ENCODE assay signal across 1 cellular context in the genomic region with DNA sequence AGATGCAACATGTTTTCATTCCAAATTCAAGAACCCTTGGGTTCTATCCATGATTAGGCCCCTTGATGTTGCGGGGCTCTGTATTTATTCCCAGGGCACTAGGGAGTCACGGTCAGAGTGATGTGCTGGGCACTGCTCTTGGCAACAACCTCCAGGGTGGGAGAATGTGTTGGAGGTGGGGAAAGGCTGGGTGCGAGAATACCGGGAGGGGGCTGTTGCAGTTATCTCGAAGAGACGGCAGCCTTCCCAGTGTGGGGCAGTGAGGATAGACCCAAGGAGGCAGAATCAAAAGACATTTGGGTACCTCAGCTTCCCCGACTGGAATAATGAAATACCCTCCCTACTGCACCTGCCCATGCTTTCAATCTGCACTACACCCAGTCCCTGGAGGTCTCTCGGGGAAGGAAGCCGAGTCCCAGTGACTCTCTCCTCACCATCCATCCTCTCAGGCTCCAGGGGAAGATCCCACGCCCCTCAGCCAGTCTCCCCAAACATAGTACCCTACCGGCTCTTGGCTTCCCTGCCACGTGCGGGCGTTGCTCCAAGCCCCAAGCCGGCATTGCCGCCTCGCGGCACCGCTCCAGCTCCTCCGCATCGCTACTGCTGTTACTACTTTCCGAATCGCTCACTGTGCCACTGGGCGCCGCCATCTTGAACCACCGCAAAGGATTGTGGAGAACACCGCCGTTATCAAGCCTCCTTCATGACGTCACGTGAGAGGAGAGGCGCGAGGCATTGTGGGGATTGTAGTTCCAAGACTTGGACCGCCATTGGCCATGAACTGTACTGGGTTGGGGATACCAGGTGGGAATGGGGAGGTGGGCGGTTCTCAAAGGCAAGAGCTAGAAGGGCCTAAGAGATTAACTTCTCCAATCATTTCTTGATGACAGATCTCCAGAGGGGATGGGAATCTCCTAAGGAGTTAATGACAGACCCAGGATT.
A peak's percentile ranks its signal among the peaks of the same experiment; 100 is the strongest.
TF ChIP-seq lines count a peak whose summit lies in the region.

A gene with protein sequence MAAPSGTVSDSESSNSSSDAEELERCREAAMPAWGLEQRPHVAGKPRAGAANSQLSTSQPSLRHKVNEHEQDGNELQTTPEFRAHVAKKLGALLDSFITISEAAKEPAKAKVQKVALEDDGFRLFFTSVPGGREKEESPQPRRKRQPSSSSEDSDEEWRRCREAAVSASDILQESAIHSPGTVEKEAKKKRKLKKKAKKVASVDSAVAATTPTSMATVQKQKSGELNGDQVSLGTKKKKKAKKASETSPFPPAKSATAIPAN (minus strand): TSS at position 663 of the 942 bp plus-strand sequence. CDS start 13 bp downstream, at position 650.

TF ChIP-seq in WTC11, 78 proteins besides CTCF, POLR2A, EP300 and RAD21 (continued from another document and continues in another):
- TF ChIP-seq, protein P1, sequence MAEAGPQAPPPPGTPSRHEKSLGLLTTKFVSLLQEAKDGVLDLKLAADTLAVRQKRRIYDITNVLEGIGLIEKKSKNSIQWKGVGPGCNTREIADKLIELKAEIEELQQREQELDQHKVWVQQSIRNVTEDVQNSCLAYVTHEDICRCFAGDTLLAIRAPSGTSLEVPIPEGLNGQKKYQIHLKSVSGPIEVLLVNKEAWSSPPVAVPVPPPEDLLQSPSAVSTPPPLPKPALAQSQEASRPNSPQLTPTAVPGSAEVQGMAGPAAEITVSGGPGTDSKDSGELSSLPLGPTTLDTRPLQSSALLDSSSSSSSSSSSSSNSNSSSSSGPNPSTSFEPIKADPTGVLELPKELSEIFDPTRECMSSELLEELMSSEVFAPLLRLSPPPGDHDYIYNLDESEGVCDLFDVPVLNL (CRISPR knock-in tag; IDR thresholded peaks at IDR 0.05; ENCODE audit: borderline replicate concordance, low read depth) = no peak
- TF ChIP-seq, protein P2, sequence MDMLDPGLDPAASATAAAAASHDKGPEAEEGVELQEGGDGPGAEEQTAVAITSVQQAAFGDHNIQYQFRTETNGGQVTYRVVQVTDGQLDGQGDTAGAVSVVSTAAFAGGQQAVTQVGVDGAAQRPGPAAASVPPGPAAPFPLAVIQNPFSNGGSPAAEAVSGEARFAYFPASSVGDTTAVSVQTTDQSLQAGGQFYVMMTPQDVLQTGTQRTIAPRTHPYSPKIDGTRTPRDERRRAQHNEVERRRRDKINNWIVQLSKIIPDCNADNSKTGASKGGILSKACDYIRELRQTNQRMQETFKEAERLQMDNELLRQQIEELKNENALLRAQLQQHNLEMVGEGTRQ (CRISPR knock-in tag; IDR thresholded peaks at IDR 0.05) = peak; percentile 94
- TF ChIP-seq OVOL2 (CRISPR knock-in tag; IDR thresholded peaks at IDR 0.05; ENCODE audit: borderline replicate concordance) = no peak
- TF ChIP-seq, protein P3, sequence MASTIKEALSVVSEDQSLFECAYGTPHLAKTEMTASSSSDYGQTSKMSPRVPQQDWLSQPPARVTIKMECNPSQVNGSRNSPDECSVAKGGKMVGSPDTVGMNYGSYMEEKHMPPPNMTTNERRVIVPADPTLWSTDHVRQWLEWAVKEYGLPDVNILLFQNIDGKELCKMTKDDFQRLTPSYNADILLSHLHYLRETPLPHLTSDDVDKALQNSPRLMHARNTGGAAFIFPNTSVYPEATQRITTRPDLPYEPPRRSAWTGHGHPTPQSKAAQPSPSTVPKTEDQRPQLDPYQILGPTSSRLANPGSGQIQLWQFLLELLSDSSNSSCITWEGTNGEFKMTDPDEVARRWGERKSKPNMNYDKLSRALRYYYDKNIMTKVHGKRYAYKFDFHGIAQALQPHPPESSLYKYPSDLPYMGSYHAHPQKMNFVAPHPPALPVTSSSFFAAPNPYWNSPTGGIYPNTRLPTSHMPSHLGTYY (CRISPR knock-in tag; IDR thresholded peaks at IDR 0.05) = no peak
- TF ChIP-seq SMAD4 (CRISPR knock-in tag; IDR thresholded peaks at IDR 0.05) = no peak
- 0 out of 2 replicates have a peak, but pooled peaks have one; percentile 66 for TF ChIP-seq FOXP1 (CRISPR knock-in tag; IDR thresholded peaks at IDR 0.05; ENCODE audit: borderline replicate concordance)
- TF ChIP-seq TEAD1 (CRISPR knock-in tag; IDR thresholded peaks at IDR 0.05) = peak; percentile 39; the same call in 1 of the 2 replicates
- no peak for TF ChIP-seq ATF1 (CRISPR knock-in tag; IDR thresholded peaks at IDR 0.05)
- no peak for TF ChIP-seq GTF2I (CRISPR knock-in tag; conservative IDR thresholded peaks at IDR 0.05)
- no peak for TF ChIP-seq NR2C2 (CRISPR knock-in tag; IDR thresholded peaks at IDR 0.05)
- no peak for TF ChIP-seq TEAD4 (CRISPR knock-in tag; IDR thresholded peaks at IDR 0.05)
- TF ChIP-seq TCF7 (CRISPR knock-in tag; IDR thresholded peaks at IDR 0.05; ENCODE audit: low read depth) = no peak
- TF ChIP-seq, protein P4, sequence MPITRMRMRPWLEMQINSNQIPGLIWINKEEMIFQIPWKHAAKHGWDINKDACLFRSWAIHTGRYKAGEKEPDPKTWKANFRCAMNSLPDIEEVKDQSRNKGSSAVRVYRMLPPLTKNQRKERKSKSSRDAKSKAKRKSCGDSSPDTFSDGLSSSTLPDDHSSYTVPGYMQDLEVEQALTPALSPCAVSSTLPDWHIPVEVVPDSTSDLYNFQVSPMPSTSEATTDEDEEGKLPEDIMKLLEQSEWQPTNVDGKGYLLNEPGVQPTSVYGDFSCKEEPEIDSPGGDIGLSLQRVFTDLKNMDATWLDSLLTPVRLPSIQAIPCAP (CRISPR knock-in tag; IDR thresholded peaks at IDR 0.05) = no peak
- TF ChIP-seq, protein P5, sequence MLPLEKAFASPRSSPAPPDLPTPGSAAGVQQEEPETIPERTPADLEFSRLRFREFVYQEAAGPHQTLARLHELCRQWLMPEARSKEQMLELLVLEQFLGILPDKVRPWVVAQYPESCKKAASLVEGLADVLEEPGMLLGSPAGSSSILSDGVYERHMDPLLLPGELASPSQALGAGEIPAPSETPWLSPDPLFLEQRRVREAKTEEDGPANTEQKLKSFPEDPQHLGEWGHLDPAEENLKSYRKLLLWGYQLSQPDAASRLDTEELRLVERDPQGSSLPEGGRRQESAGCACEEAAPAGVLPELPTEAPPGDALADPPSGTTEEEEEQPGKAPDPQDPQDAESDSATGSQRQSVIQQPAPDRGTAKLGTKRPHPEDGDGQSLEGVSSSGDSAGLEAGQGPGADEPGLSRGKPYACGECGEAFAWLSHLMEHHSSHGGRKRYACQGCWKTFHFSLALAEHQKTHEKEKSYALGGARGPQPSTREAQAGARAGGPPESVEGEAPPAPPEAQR (CRISPR knock-in tag; IDR thresholded peaks at IDR 0.05) = no peak
- no peak for TF ChIP-seq IRF2 (CRISPR knock-in tag; IDR thresholded peaks at IDR 0.05; ENCODE audit: borderline replicate concordance, low read depth)
- TF ChIP-seq, protein P6, sequence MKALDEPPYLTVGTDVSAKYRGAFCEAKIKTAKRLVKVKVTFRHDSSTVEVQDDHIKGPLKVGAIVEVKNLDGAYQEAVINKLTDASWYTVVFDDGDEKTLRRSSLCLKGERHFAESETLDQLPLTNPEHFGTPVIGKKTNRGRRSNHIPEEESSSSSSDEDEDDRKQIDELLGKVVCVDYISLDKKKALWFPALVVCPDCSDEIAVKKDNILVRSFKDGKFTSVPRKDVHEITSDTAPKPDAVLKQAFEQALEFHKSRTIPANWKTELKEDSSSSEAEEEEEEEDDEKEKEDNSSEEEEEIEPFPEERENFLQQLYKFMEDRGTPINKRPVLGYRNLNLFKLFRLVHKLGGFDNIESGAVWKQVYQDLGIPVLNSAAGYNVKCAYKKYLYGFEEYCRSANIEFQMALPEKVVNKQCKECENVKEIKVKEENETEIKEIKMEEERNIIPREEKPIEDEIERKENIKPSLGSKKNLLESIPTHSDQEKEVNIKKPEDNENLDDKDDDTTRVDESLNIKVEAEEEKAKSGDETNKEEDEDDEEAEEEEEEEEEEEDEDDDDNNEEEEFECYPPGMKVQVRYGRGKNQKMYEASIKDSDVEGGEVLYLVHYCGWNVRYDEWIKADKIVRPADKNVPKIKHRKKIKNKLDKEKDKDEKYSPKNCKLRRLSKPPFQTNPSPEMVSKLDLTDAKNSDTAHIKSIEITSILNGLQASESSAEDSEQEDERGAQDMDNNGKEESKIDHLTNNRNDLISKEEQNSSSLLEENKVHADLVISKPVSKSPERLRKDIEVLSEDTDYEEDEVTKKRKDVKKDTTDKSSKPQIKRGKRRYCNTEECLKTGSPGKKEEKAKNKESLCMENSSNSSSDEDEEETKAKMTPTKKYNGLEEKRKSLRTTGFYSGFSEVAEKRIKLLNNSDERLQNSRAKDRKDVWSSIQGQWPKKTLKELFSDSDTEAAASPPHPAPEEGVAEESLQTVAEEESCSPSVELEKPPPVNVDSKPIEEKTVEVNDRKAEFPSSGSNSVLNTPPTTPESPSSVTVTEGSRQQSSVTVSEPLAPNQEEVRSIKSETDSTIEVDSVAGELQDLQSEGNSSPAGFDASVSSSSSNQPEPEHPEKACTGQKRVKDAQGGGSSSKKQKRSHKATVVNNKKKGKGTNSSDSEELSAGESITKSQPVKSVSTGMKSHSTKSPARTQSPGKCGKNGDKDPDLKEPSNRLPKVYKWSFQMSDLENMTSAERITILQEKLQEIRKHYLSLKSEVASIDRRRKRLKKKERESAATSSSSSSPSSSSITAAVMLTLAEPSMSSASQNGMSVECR (CRISPR knock-in tag; IDR thresholded peaks at IDR 0.05; ENCODE audit: borderline replicate concordance) = no peak
- TF ChIP-seq, protein P7, sequence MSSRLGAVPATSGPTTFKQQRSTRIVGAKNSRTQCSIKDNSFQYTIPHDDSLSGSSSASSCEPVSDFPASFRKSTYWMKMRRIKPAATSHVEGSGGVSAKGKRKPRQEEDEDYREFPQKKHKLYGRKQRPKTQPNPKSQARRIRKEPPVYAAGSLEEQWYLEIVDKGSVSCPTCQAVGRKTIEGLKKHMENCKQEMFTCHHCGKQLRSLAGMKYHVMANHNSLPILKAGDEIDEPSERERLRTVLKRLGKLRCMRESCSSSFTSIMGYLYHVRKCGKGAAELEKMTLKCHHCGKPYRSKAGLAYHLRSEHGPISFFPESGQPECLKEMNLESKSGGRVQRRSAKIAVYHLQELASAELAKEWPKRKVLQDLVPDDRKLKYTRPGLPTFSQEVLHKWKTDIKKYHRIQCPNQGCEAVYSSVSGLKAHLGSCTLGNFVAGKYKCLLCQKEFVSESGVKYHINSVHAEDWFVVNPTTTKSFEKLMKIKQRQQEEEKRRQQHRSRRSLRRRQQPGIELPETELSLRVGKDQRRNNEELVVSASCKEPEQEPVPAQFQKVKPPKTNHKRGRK (CRISPR knock-in tag; IDR thresholded peaks at IDR 0.05; ENCODE audit: borderline replicate concordance) = no peak
- TF ChIP-seq, protein P8, sequence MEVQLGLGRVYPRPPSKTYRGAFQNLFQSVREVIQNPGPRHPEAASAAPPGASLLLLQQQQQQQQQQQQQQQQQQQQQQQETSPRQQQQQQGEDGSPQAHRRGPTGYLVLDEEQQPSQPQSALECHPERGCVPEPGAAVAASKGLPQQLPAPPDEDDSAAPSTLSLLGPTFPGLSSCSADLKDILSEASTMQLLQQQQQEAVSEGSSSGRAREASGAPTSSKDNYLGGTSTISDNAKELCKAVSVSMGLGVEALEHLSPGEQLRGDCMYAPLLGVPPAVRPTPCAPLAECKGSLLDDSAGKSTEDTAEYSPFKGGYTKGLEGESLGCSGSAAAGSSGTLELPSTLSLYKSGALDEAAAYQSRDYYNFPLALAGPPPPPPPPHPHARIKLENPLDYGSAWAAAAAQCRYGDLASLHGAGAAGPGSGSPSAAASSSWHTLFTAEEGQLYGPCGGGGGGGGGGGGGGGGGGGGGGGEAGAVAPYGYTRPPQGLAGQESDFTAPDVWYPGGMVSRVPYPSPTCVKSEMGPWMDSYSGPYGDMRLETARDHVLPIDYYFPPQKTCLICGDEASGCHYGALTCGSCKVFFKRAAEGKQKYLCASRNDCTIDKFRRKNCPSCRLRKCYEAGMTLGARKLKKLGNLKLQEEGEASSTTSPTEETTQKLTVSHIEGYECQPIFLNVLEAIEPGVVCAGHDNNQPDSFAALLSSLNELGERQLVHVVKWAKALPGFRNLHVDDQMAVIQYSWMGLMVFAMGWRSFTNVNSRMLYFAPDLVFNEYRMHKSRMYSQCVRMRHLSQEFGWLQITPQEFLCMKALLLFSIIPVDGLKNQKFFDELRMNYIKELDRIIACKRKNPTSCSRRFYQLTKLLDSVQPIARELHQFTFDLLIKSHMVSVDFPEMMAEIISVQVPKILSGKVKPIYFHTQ (CRISPR knock-in tag; IDR thresholded peaks at IDR 0.05) = no peak
- TF ChIP-seq, protein P9, sequence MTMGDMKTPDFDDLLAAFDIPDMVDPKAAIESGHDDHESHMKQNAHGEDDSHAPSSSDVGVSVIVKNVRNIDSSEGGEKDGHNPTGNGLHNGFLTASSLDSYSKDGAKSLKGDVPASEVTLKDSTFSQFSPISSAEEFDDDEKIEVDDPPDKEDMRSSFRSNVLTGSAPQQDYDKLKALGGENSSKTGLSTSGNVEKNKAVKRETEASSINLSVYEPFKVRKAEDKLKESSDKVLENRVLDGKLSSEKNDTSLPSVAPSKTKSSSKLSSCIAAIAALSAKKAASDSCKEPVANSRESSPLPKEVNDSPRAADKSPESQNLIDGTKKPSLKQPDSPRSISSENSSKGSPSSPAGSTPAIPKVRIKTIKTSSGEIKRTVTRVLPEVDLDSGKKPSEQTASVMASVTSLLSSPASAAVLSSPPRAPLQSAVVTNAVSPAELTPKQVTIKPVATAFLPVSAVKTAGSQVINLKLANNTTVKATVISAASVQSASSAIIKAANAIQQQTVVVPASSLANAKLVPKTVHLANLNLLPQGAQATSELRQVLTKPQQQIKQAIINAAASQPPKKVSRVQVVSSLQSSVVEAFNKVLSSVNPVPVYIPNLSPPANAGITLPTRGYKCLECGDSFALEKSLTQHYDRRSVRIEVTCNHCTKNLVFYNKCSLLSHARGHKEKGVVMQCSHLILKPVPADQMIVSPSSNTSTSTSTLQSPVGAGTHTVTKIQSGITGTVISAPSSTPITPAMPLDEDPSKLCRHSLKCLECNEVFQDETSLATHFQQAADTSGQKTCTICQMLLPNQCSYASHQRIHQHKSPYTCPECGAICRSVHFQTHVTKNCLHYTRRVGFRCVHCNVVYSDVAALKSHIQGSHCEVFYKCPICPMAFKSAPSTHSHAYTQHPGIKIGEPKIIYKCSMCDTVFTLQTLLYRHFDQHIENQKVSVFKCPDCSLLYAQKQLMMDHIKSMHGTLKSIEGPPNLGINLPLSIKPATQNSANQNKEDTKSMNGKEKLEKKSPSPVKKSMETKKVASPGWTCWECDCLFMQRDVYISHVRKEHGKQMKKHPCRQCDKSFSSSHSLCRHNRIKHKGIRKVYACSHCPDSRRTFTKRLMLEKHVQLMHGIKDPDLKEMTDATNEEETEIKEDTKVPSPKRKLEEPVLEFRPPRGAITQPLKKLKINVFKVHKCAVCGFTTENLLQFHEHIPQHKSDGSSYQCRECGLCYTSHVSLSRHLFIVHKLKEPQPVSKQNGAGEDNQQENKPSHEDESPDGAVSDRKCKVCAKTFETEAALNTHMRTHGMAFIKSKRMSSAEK (CRISPR knock-in tag; IDR thresholded peaks at IDR 0.05; ENCODE audit: borderline replicate concordance) = no peak
- no peak for TF ChIP-seq HMGA2 (CRISPR knock-in tag; IDR thresholded peaks at IDR 0.05)
- TF ChIP-seq NR3C1 (CRISPR knock-in tag; conservative IDR thresholded peaks at IDR 0.05; ENCODE audit: low read depth) = no peak
- TF ChIP-seq ZNF416 (CRISPR knock-in tag; IDR thresholded peaks at IDR 0.05) = no peak
- TF ChIP-seq, protein P10, sequence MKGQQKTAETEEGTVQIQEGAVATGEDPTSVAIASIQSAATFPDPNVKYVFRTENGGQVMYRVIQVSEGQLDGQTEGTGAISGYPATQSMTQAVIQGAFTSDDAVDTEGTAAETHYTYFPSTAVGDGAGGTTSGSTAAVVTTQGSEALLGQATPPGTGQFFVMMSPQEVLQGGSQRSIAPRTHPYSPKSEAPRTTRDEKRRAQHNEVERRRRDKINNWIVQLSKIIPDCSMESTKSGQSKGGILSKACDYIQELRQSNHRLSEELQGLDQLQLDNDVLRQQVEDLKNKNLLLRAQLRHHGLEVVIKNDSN (CRISPR knock-in tag; IDR thresholded peaks at IDR 0.05) = peak; percentile 93
